Comparison of ENCODE assay signal across 11 cellular contexts in the genomic region with DNA sequence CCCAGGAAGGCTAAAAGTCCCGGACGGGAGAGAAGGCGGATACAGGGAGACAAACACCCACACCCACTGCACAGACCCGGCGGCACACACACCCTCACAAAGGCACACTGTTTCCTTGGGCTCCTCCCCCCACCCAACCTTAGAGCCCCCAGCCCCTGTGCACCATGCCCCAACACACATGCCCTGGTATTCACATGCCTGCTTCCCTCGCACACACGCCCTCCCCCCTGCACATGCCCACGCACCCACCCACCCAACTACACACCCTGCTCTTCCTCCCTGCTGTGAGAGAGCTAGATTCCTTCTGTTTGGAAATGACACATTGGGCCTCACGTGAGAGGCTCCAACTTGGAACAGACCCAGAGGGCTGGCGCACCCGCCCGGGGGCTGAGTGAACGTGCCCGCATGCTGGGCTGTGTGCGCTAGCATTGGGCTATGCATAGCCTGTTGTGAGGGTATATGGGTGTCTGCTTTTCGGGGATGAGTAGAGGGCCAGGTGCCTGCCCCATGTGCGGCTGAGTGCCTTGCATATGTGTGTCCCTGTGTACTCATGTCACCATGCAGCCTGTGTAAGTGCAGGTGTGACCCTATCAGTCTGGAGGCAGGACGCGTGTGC. TPM values are rescaled to one million over a fixed set of nuclear protein-coding genes. Genes with fewer than 3 reads are reported as not detected.
DNase-seq lines count a peak whose midpoint lies in the region; ATAC-seq and TF ChIP-seq lines count a peak whose summit lies in the region.
"Had no signal": no experiment of that assay in that cellular context is flagged by ENCODE, and none has a peak within 500 bp of the region (broad histone marks: within the 10 kb centered on the region; RNA-seq: fewer than 3 reads in every experiment).

No MANE protein-coding gene starts in this region.

- CTCF ChIA-PET in mammary epithelial cell (lab: Charles Lee; ENCODE audit: low non-redundant PET) = no interaction called here

- H3K9me3 ChIP-seq in MG63 (no peaks in the 10 kb centered on the region), mammary epithelial cell (replicated peaks; ENCODE audit: insufficient read depth, low read length) (no peaks in the 10 kb centered on the region)

- in situ Hi-C loops in mammary epithelial cell (cut with MboI; ENCODE audit: low sequenced_read_pairs in 2 of 2) = loop anchor here in 1 of 2 donors (25.0 kb wide), 1 partner anchor 291 kb away; no protein-coding TSS in a partner anchor

- H3K36me3 ChIP-seq in MG63 = no peaks in the 10 kb centered on the region
- no peaks in the 10 kb centered on the region for H3K36me3 ChIP-seq in mammary epithelial cell (ENCODE audit: insufficient read depth, low read length)

- H3K79me2 ChIP-seq in mammary epithelial cell (ENCODE audit: insufficient read depth, low read length) = no peaks in the 10 kb centered on the region

- TF ChIP-seq CTCF in C4-2B (conservative IDR thresholded peaks at IDR 0.05) (no peak), mammary epithelial cell (conservative IDR thresholded peaks at IDR 0.05 in 1 of 2, IDR thresholded peaks at IDR 0.05 in 1 of 2; ENCODE audit: extremely low read depth in 1 of 2, insufficient read depth in 1 of 2, low read depth in 1 of 2, low read length in 2 of 2) (no peak)

- dilution Hi-C loops in mammary epithelial cell (cut with HindIII; ENCODE audit: low sequenced_read_pairs) = loop anchor here (25.0 kb wide), 1 partner anchor 291 kb away; no protein-coding TSS in a partner anchor

- H3K27me3 ChIP-seq in MG63 = no peaks in the 10 kb centered on the region
- peaks cover 29% of the 10 kb centered on the region for H3K27me3 ChIP-seq in mammary epithelial cell (ENCODE audit: insufficient read depth, low read length)

- H3K27ac ChIP-seq in C4-2B (peak overlapping the region; percentile 54), mammary epithelial cell (ENCODE audit: insufficient read depth, low read depth, low read length) (no peak overlapping the region)

- WGBS in mammary epithelial cell (ENCODE audit: low coverage, missing lambda C conversion rate) = 3% methylated on average over 12 of the region's 19 CpGs

- H3K4me1 ChIP-seq in mammary epithelial cell (ENCODE audit: insufficient read depth, low read length) = peaks cover 16% of the 10 kb centered on the region

- no peak for ATAC-seq in HG03469 (IDR thresholded peaks at IDR 0.05; ENCODE audit: unreplicated experiment)
- no peak for ATAC-seq in GM18858 (IDR thresholded peaks at IDR 0.05; ENCODE audit: unreplicated experiment)
- ATAC-seq: naive thymus-derived CD4-positive, alpha-beta T cell had no signal

- no peak overlapping the region for H3K9ac ChIP-seq in mammary epithelial cell (ENCODE audit: insufficient read depth, low read length)

- DNase-seq in MG63 (peak; percentile 91), mammary epithelial cell (no peak), nucleus accumbens (lab: John Stamatoyannopoulos, UW) (peak in 30 of 56 donors; percentile 28 to 78 (median 63)), NCI-H1436 (lab: John Stamatoyannopoulos, UW) (no peak)
- DNase-seq in activated CD4-positive, alpha-beta T cell treated with anti-CD3 and anti-CD28 coated beads for 48 hours = no peak
- DNase-seq: naive thymus-derived CD4-positive, alpha-beta T cell; NCI-H187 had no signal

- peak overlapping the region; percentile 44 for H2AFZ ChIP-seq in mammary epithelial cell (ENCODE audit: low read depth, low read length)

- H4K20me1 ChIP-seq in mammary epithelial cell (ENCODE audit: insufficient read depth, low read length) = no peaks in the 10 kb centered on the region

- no TSS peak for BruUV-seq in mammary epithelial cell (replicated peaks; lab: Mats Ljungman, UMichigan)

- no peak overlapping the region for H3K4me2 ChIP-seq in mammary epithelial cell (ENCODE audit: insufficient read depth, low read depth, low read length)

- intact Hi-C loops in mammary epithelial cell (cut with micrococcal nuclease) = loop anchor here (1.0 kb wide), 1 partner anchor 41 kb away; a partner anchor contains a TSS

- H3K4me3 ChIP-seq in MG63 (peak overlapping the region; percentile 12; the same call in 1 of the 2 replicates), mammary epithelial cell (replicated peaks in 1 of 3; ENCODE audit: insufficient read depth in 1 of 3, low read depth in 2 of 3, low read length in 3 of 3) (no peak overlapping the region)

RNA-seq across cellular contexts. Expression of a gene that starts 0.5 kb away (rescaled TPM):
- 0.22 and 1.3 TPM in 2 replicates for total RNA-seq in MG63 (2014; rRNA removed; shearing (Covaris generic); ENCODE audit: low replicate concordance)
- not detected for total RNA-seq in mammary epithelial cell
- not detected for polyA plus RNA-seq in mammary epithelial cell
- not detected for polyA minus RNA-seq in mammary epithelial cell
- total RNA-seq: activated naive CD4-positive, alpha-beta T cell treated with anti-CD3 and anti-CD28 coated beads, Interleukin-2, amount 50 U/mL, for 72 hours; naive thymus-derived CD4-positive, alpha-beta T cell had no signal
- polyA plus RNA-seq: naive thymus-derived CD4-positive, alpha-beta T cell had no signal

RNA-seq across cellular contexts. Expression of a gene that starts 41.0 kb away (rescaled TPM):
- 545 and 579 TPM in 2 replicates for total RNA-seq in MG63 (2014; rRNA removed; shearing (Covaris generic); ENCODE audit: low replicate concordance)
- 1,000 to 10,000 TPM; 1,418 to 1,465 TPM for total RNA-seq in mammary epithelial cell
- 1,009 TPM for polyA plus RNA-seq in mammary epithelial cell
- polyA minus RNA-seq in mammary epithelial cell = 581 TPM

Comparison
In these comparisons a context has a peak if more than half of its experiments do, and no peak if none do; other contexts are left out.
1. DNase-seq: peak in MG63 (single experiment) and nucleus accumbens (30 of 56); none in mammary epithelial cell (single experiment), activated CD4-positive, alpha-beta T cell treated with anti-CD3 and anti-CD28 coated beads for 48 hours (single experiment) and NCI-H1436 (single experiment).